In genomic region chr20:38935967-38936407, GRCh38 we compare ENCODE assay signal across 18 cellular contexts. TPM values are rescaled to one million over a fixed set of nuclear protein-coding genes. Genes with fewer than 3 reads are reported as not detected.
DNase-seq lines count a peak whose midpoint lies in the region; ATAC-seq and TF ChIP-seq lines count a peak whose summit lies in the region.
"Had no signal": no experiment of that assay in that cellular context is flagged by ENCODE, and none has a peak within 500 bp of the region (broad histone marks: within the 10 kb centered on the region; RNA-seq: fewer than 3 reads in every experiment).

No MANE protein-coding gene starts in this region.

- H3K27me3 ChIP-seq in HCT116 (ENCODE audit: insufficient read depth, low read length) (no peaks in the 10 kb centered on the region), osteoblast (ENCODE audit: insufficient read depth, low read length) (no peaks in the 10 kb centered on the region), dorsolateral prefrontal cortex (no peaks in the 10 kb centered on the region)
- H3K27me3 ChIP-seq: right atrium auricular region, upper lobe of left lung had no signal

- H3K27ac ChIP-seq in HCT116 (ENCODE audit: low read depth, low read length) (no peak overlapping the region; the same call in 1 of the 2 replicates), osteoblast (ENCODE audit: low read depth, low read length) (peak overlapping the region; percentile 45), dorsolateral prefrontal cortex (no peak overlapping the region)
- H3K27ac ChIP-seq: KMS-11, right atrium auricular region, upper lobe of left lung had no signal

- ATAC-seq in HCT116 (no peak), HG03135 (IDR thresholded peaks at IDR 0.05; ENCODE audit: unreplicated experiment) (no peak)

- H3K36me3 ChIP-seq in HCT116 (ENCODE audit: control insufficient read depth in 1 of 2, insufficient read depth in 2 of 2, low read length in 2 of 2), result peaks cover 16 to 58% of the 10 kb centered on the region in 2 experiments
- peaks cover 11% of the 10 kb centered on the region for H3K36me3 ChIP-seq in osteoblast (ENCODE audit: insufficient read depth, low read length)
- H3K36me3 ChIP-seq: right atrium auricular region, upper lobe of left lung had no signal

- POLR2A ChIA-PET in HCT116 (lab: Charles Lee), result interaction anchor here (1.0 to 1.8 kb wide), 2 partner anchors 10 to 13 kb away, joined by 3 to 6 read pairs; partner anchors contain the start of gene FAM83D

- H3K9me3 ChIP-seq in HCT116 (ENCODE audit: control insufficient read depth in 1 of 2, insufficient read depth in 1 of 2, low read depth in 1 of 2, low read length in 2 of 2) (no peaks in the 10 kb centered on the region), osteoblast (ENCODE audit: low read depth, low read length) (no peaks in the 10 kb centered on the region)
- H3K9me3 ChIP-seq: right atrium auricular region, upper lobe of left lung had no signal

- TF ChIP-seq CTCF in HCT116 (IDR thresholded peaks at IDR 0.05 in 2 of 3, conservative IDR thresholded peaks at IDR 0.05 in 1 of 3; ENCODE audit: borderline replicate concordance in 1 of 3, insufficient read depth in 1 of 3, low read depth in 2 of 3, low read length in 2 of 3), result no peak
- TF ChIP-seq CTCF in epithelial cell of esophagus (IDR thresholded peaks at IDR 0.05; ENCODE audit: insufficient read depth, low read depth, low read length, missing control alignments), result no peak
- TF ChIP-seq CTCF in osteoblast (IDR thresholded peaks at IDR 0.05; ENCODE audit: extremely low read depth, low read depth, low read length), result no peak
- TF ChIP-seq CTCF in dorsolateral prefrontal cortex (IDR thresholded peaks at IDR 0.05 in 54 of 56, conservative IDR thresholded peaks at IDR 0.05 in 2 of 56; ENCODE audit: low read depth in 1 of 56, partially characterized antibody in 56 of 56), result no peak

- no peak for DNase-seq in HCT116 (ENCODE audit: low read depth, low spot score)
- peak; percentile 68 for DNase-seq in SW480 (ENCODE audit: low spot score)
- peak; percentile 92 for DNase-seq in epithelial cell of esophagus (ENCODE audit: low read depth)
- no peak for DNase-seq in osteoblast (ENCODE audit: insufficient read length, low spot score, missing footprints)
- DNase-seq in cortex of kidney (lab: John Stamatoyannopoulos, UW), result no peak
- no peak for DNase-seq in NCI-H2171 (lab: John Stamatoyannopoulos, UW)
- DNase-seq in dorsolateral prefrontal cortex, result no peak
- DNase-seq: activated CD4-positive, CD25-positive, alpha-beta regulatory T cell; activated CD8-positive, alpha-beta memory T cell treated with anti-CD3 and anti-CD28 coated beads for 24 hours; cerebellar nuclear complex; GDM1; GOT3; head of caudate nucleus; midbrain; upper lobe of left lung had no signal

- TF ChIP-seq RAD21 in HCT116 (IDR thresholded peaks at IDR 0.05; ENCODE audit: low read depth), result no peak

- no peak overlapping the region for H3K9ac ChIP-seq in HCT116 (ENCODE audit: low read length)
- H3K9ac ChIP-seq: KMS-11 had no signal

- TF ChIP-seq POLR2A in HCT116 (IDR thresholded peaks at IDR 0.05; ENCODE audit: borderline replicate concordance, extremely low read depth, insufficient read depth, insufficient read length), result no peak

- intact Hi-C loops in HCT116 (cut with micrococcal nuclease), result no loop called here
- intact Hi-C loops in dorsolateral prefrontal cortex (cut with DNase I), result no loop called here

- H3K4me2 ChIP-seq in HCT116 (ENCODE audit: low read length) (peak overlapping the region; percentile 36; the same call in 1 of the 2 replicates), osteoblast (ENCODE audit: insufficient read depth, low read length) (no peak overlapping the region)
- H3K4me2 ChIP-seq: KMS-11 had no signal

- CTCF ChIA-PET in HCT116 (lab: Charles Lee), result interaction anchor here (1.0 to 1.1 kb wide), 2 partner anchors 8 to 10 kb away, joined by 3 to 5 read pairs; partner anchors contain the start of gene FAM83D

- no peak overlapping the region for H3K4me3 ChIP-seq in HCT116 (replicated peaks in 1 of 2; ENCODE audit: low read depth in 1 of 2, low read length in 2 of 2)
- H3K4me3 ChIP-seq in epithelial cell of esophagus (ENCODE audit: low read length), result no peak overlapping the region
- H3K4me3 ChIP-seq in osteoblast (ENCODE audit: insufficient read depth, low read length), result no peak overlapping the region
- H3K4me3 ChIP-seq in dorsolateral prefrontal cortex, result no peak overlapping the region
- H3K4me3 ChIP-seq: right atrium auricular region, upper lobe of left lung had no signal

- H3K9me2 ChIP-seq in HCT116 (ENCODE audit: insufficient read depth), result no peaks in the 10 kb centered on the region

- no peak overlapping the region for H2AFZ ChIP-seq in HCT116 (ENCODE audit: low read depth, low read length, poor library complexity, severe bottlenecking)
- peak overlapping the region; percentile 49 for H2AFZ ChIP-seq in osteoblast (ENCODE audit: low read length)

- H4K20me1 ChIP-seq in HCT116 (ENCODE audit: insufficient read depth), result peaks cover 7% of the 10 kb centered on the region; the same call in 1 of the 2 replicates
- H4K20me1 ChIP-seq in osteoblast (ENCODE audit: insufficient read depth, low read length), result no peaks in the 10 kb centered on the region

- peaks cover 16 to 25% of the 10 kb centered on the region in 2 experiments for H3K4me1 ChIP-seq in HCT116 (ENCODE audit: control insufficient read depth in 1 of 2, insufficient read depth in 2 of 2, low read length in 2 of 2)
- H3K4me1 ChIP-seq in osteoblast (ENCODE audit: insufficient read depth, low read length), result peaks cover 28% of the 10 kb centered on the region
- H3K4me1 ChIP-seq: right atrium auricular region, upper lobe of left lung had no signal

- RAD21 ChIA-PET in HCT116 (lab: Charles Lee; ENCODE audit: low non-redundant PET in 1 of 2, low total read pairs in 2 of 2, uncharacterized antibody in 2 of 2, unreplicated experiment in 2 of 2), result no interaction called here

- no TSS peak for BruUV-seq in HCT116 (replicated peaks; lab: Mats Ljungman, UMichigan)

- H3K79me2 ChIP-seq in HCT116 (ENCODE audit: insufficient read depth, low read length) (peaks cover 100% of the 10 kb centered on the region), osteoblast (ENCODE audit: insufficient read depth, low read length) (peaks cover 100% of the 10 kb centered on the region)

TF ChIP-seq in HCT116, 20 proteins besides CTCF, POLR2A, EP300 and RAD21 (continues in another document):
- no peak for TF ChIP-seq EZH2phosphoT487 (IDR thresholded peaks at IDR 0.05; ENCODE audit: borderline replicate concordance)
- TF ChIP-seq REST (IDR thresholded peaks at IDR 0.05; ENCODE audit: low read depth), result no peak
- no peak for TF ChIP-seq TCF7L2 (IDR thresholded peaks at IDR 0.05; ENCODE audit: borderline replicate concordance, extremely low read depth, insufficient read depth, insufficient read length)
- TF ChIP-seq CBX3 (IDR thresholded peaks at IDR 0.05; ENCODE audit: low read depth), result no peak
- TF ChIP-seq SRF (IDR thresholded peaks at IDR 0.05; ENCODE audit: low read depth), result no peak
- no peak for TF ChIP-seq SIN3A (IDR thresholded peaks at IDR 0.05; ENCODE audit: low read depth)
- TF ChIP-seq EZH2 (IDR thresholded peaks at IDR 0.05), result no peak
- TF ChIP-seq ELF1 (IDR thresholded peaks at IDR 0.05; ENCODE audit: borderline replicate concordance, low read depth), result no peak
- TF ChIP-seq ZBTB33 (IDR thresholded peaks at IDR 0.05; ENCODE audit: extremely low read depth, insufficient replicate concordance, low read length), result no peak
- no peak for TF ChIP-seq JUND (IDR thresholded peaks at IDR 0.05)

RNA-seq across cellular contexts. Expression of gene FAM83D, which starts 9.8 kb away (rescaled TPM):
- total RNA-seq in HCT116 (2021; ENCODE audit: unreplicated experiment) (51.1 TPM), osteoblast (1.8 and 2.2 TPM in 2 replicates), dorsolateral prefrontal cortex (1 to 10 TPM in 119 of 120 experiments, under 1 TPM in 1; 0.95 to 5.1 (median 2.4) TPM)
- 46.7 and 56.9 TPM in 2 replicates for polyA plus RNA-seq in HCT116 (2012)

RNA-seq across cellular contexts. Expression of gene DHX35, which starts 26.2 kb away (rescaled TPM):
- total RNA-seq in HCT116 (2021; ENCODE audit: unreplicated experiment) (11.2 TPM), osteoblast (9.7 and 10.5 TPM in 2 replicates), dorsolateral prefrontal cortex (10 to 100 TPM in 118 of 120 experiments, 1 to 10 TPM in 2; 7.4 to 19.8 (median 13.7) TPM)
- 4.7 and 6.0 TPM in 2 replicates for polyA plus RNA-seq in HCT116 (2012)

Comparison
In these comparisons a context has a peak if more than half of its experiments do, and no peak if none do; other contexts are left out.
1. DNase-seq: peak in SW480 (single experiment) and epithelial cell of esophagus (single experiment); none in HCT116 (single experiment), osteoblast (single experiment), cortex of kidney (single experiment), NCI-H2171 (single experiment) and dorsolateral prefrontal cortex (0 of 10).